ENCODE assay signal across 23 cellular contexts in genomic region chr20:61411743-61412142, GRCh38.
A peak's percentile ranks its signal among the peaks of the same experiment; 100 is the strongest.
DNase-seq lines count a peak whose midpoint lies in the region; ATAC-seq, FAIRE-seq and TF ChIP-seq lines count a peak whose summit lies in the region.
"Had no signal": no experiment of that assay in that cellular context is flagged by ENCODE, and none has a peak within 500 bp of the region (broad histone marks: within the 10 kb centered on the region; RNA-seq: fewer than 3 reads in every experiment).

No MANE protein-coding gene starts in this region.

- H3K27ac Mint-ChIP-seq in naive thymus-derived CD4-positive, alpha-beta T cell: no peak overlapping the region
- H3K27ac Mint-ChIP-seq in naive thymus-derived CD8-positive, alpha-beta T cell: no peak overlapping the region
- H3K27ac Mint-ChIP-seq: B cell; CD4-positive, alpha-beta T cell; CD8-positive, alpha-beta T cell had no signal

- intact Hi-C loops in upper lobe of right lung (cut with DNase I): no loop called here
- intact Hi-C loops in naive thymus-derived CD4-positive, alpha-beta T cell (cut with micrococcal nuclease): no loop called here

- H2AFZ ChIP-seq in H1 (ENCODE audit: low read length): no peak overlapping the region
- H2AFZ ChIP-seq in neuronal stem cell (ENCODE audit: low read length): no peak overlapping the region

- H2BK12ac ChIP-seq in H1 (ENCODE audit: low read depth, low read length) (no peak overlapping the region), neuronal stem cell (ENCODE audit: low read length) (peak overlapping the region; percentile 12)

- H3K36me3 Mint-ChIP-seq in naive thymus-derived CD4-positive, alpha-beta T cell: no peaks in the 10 kb centered on the region
- H3K36me3 Mint-ChIP-seq in naive thymus-derived CD8-positive, alpha-beta T cell: peaks cover 0 to 9% (median 4%) of the 10 kb centered on the region in 3 donors
- H3K36me3 Mint-ChIP-seq: CD8-positive, alpha-beta T cell had no signal

- H3K56ac ChIP-seq in H1 (replicated peaks; ENCODE audit: insufficient read length, low read depth, low read length): no peak overlapping the region

- H3K4me2 ChIP-seq in H1 (ENCODE audit: insufficient read depth in 1 of 2, low read depth in 2 of 2, low read length in 2 of 2) (no peak overlapping the region), neuronal stem cell (ENCODE audit: insufficient read depth, low read length, poor library complexity, severe bottlenecking) (no peak overlapping the region)
- H3K4me2 ChIP-seq: A549; BLaER1 treated with 17β-estradiol and CSF1 and Interleukin-3, amounts not matched to agents 10 nM and 100 nM had no signal

- H2BK20ac ChIP-seq in H1 (ENCODE audit: low read length): no peak overlapping the region

- H3K9ac ChIP-seq in H1 (replicated peaks in 1 of 4; ENCODE audit: extremely low read depth in 1 of 4, low read depth in 3 of 4, low read length in 3 of 4) (no peak overlapping the region), neuronal stem cell (ENCODE audit: low read depth, low read length, poor library complexity) (no peak overlapping the region)
- H3K9ac ChIP-seq: BLaER1 treated with 17β-estradiol and CSF1 and Interleukin-3, amounts not matched to agents 10 nM and 100 nM had no signal

- no peaks in the 10 kb centered on the region for H3K4me1 Mint-ChIP-seq in naive thymus-derived CD4-positive, alpha-beta T cell
- no peaks in the 10 kb centered on the region for H3K4me1 Mint-ChIP-seq in naive thymus-derived CD8-positive, alpha-beta T cell
- H3K4me1 Mint-ChIP-seq: B cell had no signal

- 0 out of 2 replicates have a peak overlapping the region, but pooled peaks have one; percentile 61 for H2BK15ac ChIP-seq in H1 (ENCODE audit: low read length)
- no peak overlapping the region for H2BK15ac ChIP-seq in neuronal stem cell (ENCODE audit: low read length)

- H3K14ac ChIP-seq in H1 (ENCODE audit: insufficient read length) (no peak overlapping the region), neuronal stem cell (ENCODE audit: low read length) (no peak overlapping the region)

- H3K27me3 ChIP-seq in H1 (replicated peaks in 1 of 4; ENCODE audit: control insufficient read depth in 3 of 4, extremely low read depth in 1 of 4, insufficient read depth in 3 of 4, low read length in 3 of 4): peaks cover 0 to 13% (median 3%) of the 10 kb centered on the region in 4 experiments; a peak in 3 of 7 replicates
- no peaks in the 10 kb centered on the region for H3K27me3 ChIP-seq in neuronal stem cell (ENCODE audit: control insufficient read depth in 3 of 3, insufficient read depth in 3 of 3, low read depth in 1 of 3, low read length in 3 of 3)
- no peaks in the 10 kb centered on the region for H3K27me3 ChIP-seq in upper lobe of right lung
- no peaks in the 10 kb centered on the region for H3K27me3 ChIP-seq in naive thymus-derived CD4-positive, alpha-beta T cell (ENCODE audit: control insufficient read depth in 2 of 2, insufficient read depth in 2 of 2, low read length in 2 of 2)
- H3K27me3 ChIP-seq: BLaER1 treated with 17β-estradiol and CSF1 and Interleukin-3, amounts not matched to agents 10 nM and 100 nM had no signal

- no peak for DNase-seq in HTR-8/SVneo (ENCODE audit: insufficient read length, low spot score)
- no peak for DNase-seq in H1 (ENCODE audit: low read depth in 1 of 2, low spot score in 2 of 2)
- no peak for DNase-seq in neuronal stem cell (ENCODE audit: low spot score)
- no peak for DNase-seq in upper lobe of right lung
- no peak for DNase-seq in NCI-H2081 (lab: John Stamatoyannopoulos, UW)
- no peak for DNase-seq in naive thymus-derived CD4-positive, alpha-beta T cell
- no peak for DNase-seq in naive thymus-derived CD8-positive, alpha-beta T cell
- DNase-seq: AML-193; Caco-2; Calu3; CD4-positive, alpha-beta T cell; CD8-positive, alpha-beta T cell; DMS79 treated with DMSO at 0.1 percent for 48 hours; GF-D8 had no signal

- no peak overlapping the region for H3K4me3 Mint-ChIP-seq in naive thymus-derived CD4-positive, alpha-beta T cell
- no peak overlapping the region for H3K4me3 Mint-ChIP-seq in naive thymus-derived CD8-positive, alpha-beta T cell
- H3K4me3 Mint-ChIP-seq: B cell; CD4-positive, alpha-beta T cell; CD8-positive, alpha-beta T cell had no signal

- H3K79me1 ChIP-seq in H1 (ENCODE audit: low read depth, low read length) (no peaks in the 10 kb centered on the region), neuronal stem cell (ENCODE audit: low read depth, low read length) (no peaks in the 10 kb centered on the region)

- CTCF ChIA-PET in H1 (lab: Charles Lee; ENCODE audit: partially characterized antibody): interaction anchor here (0.6 kb wide), 1 partner anchor 39 kb away, joined by 3 read pairs; no protein-coding TSS in a partner anchor
- CTCF ChIA-PET in naive thymus-derived CD4-positive, alpha-beta T cell (lab: Charles Lee): no interaction called here

- H4K8ac ChIP-seq in H1 (ENCODE audit: extremely low read depth, insufficient read depth, low read length) (no peak overlapping the region), neuronal stem cell (ENCODE audit: low read depth, low read length) (no peak overlapping the region)

- H4K20me1 ChIP-seq in H1 (replicated peaks in 1 of 2; ENCODE audit: control insufficient read depth in 1 of 2, insufficient read depth in 2 of 2, low read length in 2 of 2): peaks cover 0 to 3% of the 10 kb centered on the region in 2 experiments
- H4K20me1 ChIP-seq: BLaER1 treated with 17β-estradiol and CSF1 and Interleukin-3, amounts not matched to agents 10 nM and 100 nM had no signal

- TF ChIP-seq CTCF in H1 (IDR thresholded peaks at IDR 0.05; ENCODE audit: control extremely low read depth in 1 of 3, insufficient read depth in 1 of 3, low read depth in 1 of 3, low read length in 3 of 3) (no peak), upper lobe of right lung (IDR thresholded peaks at IDR 0.05) (no peak)

- TF ChIP-seq EP300 in H1 (IDR thresholded peaks at IDR 0.05; ENCODE audit: borderline replicate concordance in 1 of 2, low read depth in 2 of 2, low read length in 2 of 2): no peak

- H3K27ac ChIP-seq in H1 (ENCODE audit: low read depth, low read length): no peak overlapping the region
- H3K27ac ChIP-seq in neuronal stem cell (replicated peaks; ENCODE audit: low read length): no peak overlapping the region
- no peak overlapping the region for H3K27ac ChIP-seq in upper lobe of right lung
- H3K27ac ChIP-seq in naive thymus-derived CD4-positive, alpha-beta T cell (ENCODE audit: low read depth, low read length): no peak overlapping the region
- H3K27ac ChIP-seq: 22Rv1; A549; BLaER1 treated with 17β-estradiol and CSF1 and Interleukin-3, amounts not matched to agents 10 nM and 100 nM; C4-2B had no signal

- TF ChIP-seq POLR2A in H1 (IDR thresholded peaks at IDR 0.05; ENCODE audit: control extremely low read depth in 1 of 2, low read depth in 2 of 2, low read length in 2 of 2): no peak

- POLR2A ChIA-PET in H1 (lab: Charles Lee; ENCODE audit: partially characterized antibody): no interaction called here
- POLR2A ChIA-PET in naive thymus-derived CD4-positive, alpha-beta T cell (lab: Charles Lee): no interaction called here
- POLR2A ChIA-PET in naive thymus-derived CD8-positive, alpha-beta T cell (lab: Charles Lee): no interaction called here

- ATAC-seq in upper lobe of right lung: peak; percentile 13
- ATAC-seq in naive thymus-derived CD4-positive, alpha-beta T cell: no peak
- no peak for ATAC-seq in naive thymus-derived CD8-positive, alpha-beta T cell
- ATAC-seq: A549; CD8-positive, alpha-beta T cell had no signal

- no peaks in the 10 kb centered on the region for H3K79me2 ChIP-seq in H1 (ENCODE audit: control insufficient read depth in 1 of 2, insufficient read depth in 2 of 2, low read length in 2 of 2)

- H3K4me1 ChIP-seq in H1 (replicated peaks in 1 of 4; ENCODE audit: control insufficient read depth in 3 of 4, insufficient read depth in 4 of 4, low read length in 3 of 4): 0 out of 7 replicates have a peak, but pooled peaks cover 0 to 3% (median 0%) of the 10 kb centered on the region in 4 experiments
- peaks cover 4 to 6% of the 10 kb centered on the region in 2 donors for H3K4me1 ChIP-seq in neuronal stem cell (ENCODE audit: control insufficient read depth in 2 of 2, insufficient read depth in 1 of 2, low read depth in 1 of 2, low read length in 2 of 2)
- no peaks in the 10 kb centered on the region for H3K4me1 ChIP-seq in upper lobe of right lung
- H3K4me1 ChIP-seq in naive thymus-derived CD4-positive, alpha-beta T cell (ENCODE audit: control insufficient read depth in 2 of 2, insufficient read depth in 2 of 2, low read length in 2 of 2): no peaks in the 10 kb centered on the region
- H3K4me1 ChIP-seq: A549, Caco-2 had no signal

- H3K4me3 ChIP-seq in H1 (ENCODE audit: extremely low read depth in 1 of 4, insufficient read depth in 2 of 4, low read depth in 3 of 4, low read length in 4 of 4) (no peak overlapping the region), neuronal stem cell (ENCODE audit: low read length in 2 of 2) (no peak overlapping the region), upper lobe of right lung (no peak overlapping the region)
- H3K4me3 ChIP-seq in naive thymus-derived CD4-positive, alpha-beta T cell (ENCODE audit: low read length): no peak overlapping the region
- H3K4me3 ChIP-seq: A549; BLaER1 treated with 17β-estradiol and CSF1 and Interleukin-3, amounts not matched to agents 10 nM and 100 nM had no signal

- no peak overlapping the region for H3K4ac ChIP-seq in H1 (replicated peaks; ENCODE audit: insufficient read length, low read depth, low read length)
- H3K4ac ChIP-seq in neuronal stem cell (ENCODE audit: low read length): no peak overlapping the region

- no peak overlapping the region for H2BK120ac ChIP-seq in H1 (replicated peaks; ENCODE audit: low read depth, low read length)
- H2BK120ac ChIP-seq in neuronal stem cell (ENCODE audit: low read depth, low read length): no peak overlapping the region

- H3K18ac ChIP-seq in H1 (ENCODE audit: extremely low read depth, low read length) (0 out of 2 replicates have a peak overlapping the region, but pooled peaks have one; percentile 2), neuronal stem cell (ENCODE audit: low read length) (peak overlapping the region; percentile 15)

- H3K36me3 ChIP-seq in H1 (ENCODE audit: control insufficient read depth in 2 of 4, insufficient read depth in 4 of 4, low read length in 3 of 4) (no peaks in the 10 kb centered on the region), neuronal stem cell (replicated peaks in 1 of 2; ENCODE audit: control insufficient read depth in 2 of 2, insufficient read depth in 2 of 2, low read length in 2 of 2) (no peaks in the 10 kb centered on the region), upper lobe of right lung (no peaks in the 10 kb centered on the region)
- no peaks in the 10 kb centered on the region for H3K36me3 ChIP-seq in naive thymus-derived CD4-positive, alpha-beta T cell (ENCODE audit: control insufficient read depth in 2 of 3, insufficient read depth in 3 of 3, low read length in 3 of 3)
- H3K36me3 ChIP-seq: BLaER1 treated with 17β-estradiol and CSF1 and Interleukin-3, amounts not matched to agents 10 nM and 100 nM had no signal

- H3K9me3 ChIP-seq in H1 (ENCODE audit: insufficient read depth in 2 of 2, low read depth in 1 of 2, low read length in 1 of 2): peaks cover 0 to 5% of the 10 kb centered on the region in 2 experiments; a peak in 2 of 4 replicates
- H3K9me3 ChIP-seq in neuronal stem cell (replicated peaks in 1 of 2; ENCODE audit: control insufficient read depth in 2 of 2, insufficient read depth in 1 of 2, low read depth in 1 of 2, low read length in 2 of 2): peaks cover 8 to 9% of the 10 kb centered on the region in 2 donors
- no peaks in the 10 kb centered on the region for H3K9me3 ChIP-seq in upper lobe of right lung
- no peaks in the 10 kb centered on the region for H3K9me3 ChIP-seq in naive thymus-derived CD4-positive, alpha-beta T cell (ENCODE audit: control insufficient read depth in 2 of 3, low read length in 3 of 3)
- H3K9me3 ChIP-seq: A549 had no signal

- H2BK5ac ChIP-seq in H1 (ENCODE audit: low read depth, low read length) (no peak overlapping the region), neuronal stem cell (ENCODE audit: low read length) (no peak overlapping the region)

- H3K27me3 Mint-ChIP-seq in naive thymus-derived CD4-positive, alpha-beta T cell: peaks cover 0 to 3% (median 0%) of the 10 kb centered on the region in 5 donors
- H3K27me3 Mint-ChIP-seq in naive thymus-derived CD8-positive, alpha-beta T cell: peaks cover 0 to 7% (median 0%) of the 10 kb centered on the region in 5 donors
- H3K27me3 Mint-ChIP-seq: B cell; CD4-positive, alpha-beta T cell had no signal

- H4K91ac ChIP-seq in H1 (replicated peaks; ENCODE audit: insufficient read length, low read length): no peak overlapping the region
- H4K91ac ChIP-seq in neuronal stem cell (ENCODE audit: low read depth, low read length, poor library complexity): peak overlapping the region; percentile 16

- no peak for TF ChIP-seq RAD21 in H1 (IDR thresholded peaks at IDR 0.05 in 1 of 2, conservative IDR thresholded peaks at IDR 0.05 in 1 of 2; ENCODE audit: low read depth in 2 of 2, low read length in 2 of 2)

- peak; percentile 66 for FAIRE-seq in HTR-8/SVneo (lab: Jason Lieb, UNC)
- no peak for FAIRE-seq in H1 (lab: Jason Lieb, UNC)
- FAIRE-seq: A549, D721Med, G401.6, GM12891, GM19239 had no signal

- H3K23me2 ChIP-seq in H1 (ENCODE audit: low read depth, low read length): peaks cover 7% of the 10 kb centered on the region; the same call in 1 of the 2 replicates

- no peak overlapping the region for H4K5ac ChIP-seq in H1 (ENCODE audit: insufficient read length, low read depth, low read length)

- H2AK5ac ChIP-seq in H1 (ENCODE audit: low read depth, low read length) (no peak overlapping the region), neuronal stem cell (ENCODE audit: low read depth, low read length) (peak overlapping the region; percentile 60)

- 91% methylated on average over 4 of the region's 4 CpGs; no CpG with 5 or more reads in 1 of the 2 experiments for WGBS in H1 (ENCODE audit: extremely low coverage in 1 of 2, insufficient coverage in 1 of 2, insufficient read length in 1 of 2, insufficient replicate concordance in 2 of 2, low coverage in 1 of 2, low lambda C conversion rate in 2 of 2, missing lambda C conversion rate in 1 of 2), 2 experiments
- no CpG with 5 or more reads among the region's 4 CpGs for WGBS in neuronal stem cell (ENCODE audit: extremely low coverage in 2 of 2, insufficient read length in 2 of 2, insufficient replicate concordance in 1 of 2), 2 donors

- no peak overlapping the region for H3K23ac ChIP-seq in H1 (ENCODE audit: insufficient read length)
- peak overlapping the region; percentile 5 for H3K23ac ChIP-seq in neuronal stem cell (ENCODE audit: low read depth, low read length, poor library complexity)

- peaks cover 0 to 20% (median 6%) of the 10 kb centered on the region in 11 donors for H3K9me3 Mint-ChIP-seq in naive thymus-derived CD4-positive, alpha-beta T cell
- peaks cover 0 to 10% (median 3%) of the 10 kb centered on the region in 9 donors for H3K9me3 Mint-ChIP-seq in naive thymus-derived CD8-positive, alpha-beta T cell
